In the genomic region with DNA sequence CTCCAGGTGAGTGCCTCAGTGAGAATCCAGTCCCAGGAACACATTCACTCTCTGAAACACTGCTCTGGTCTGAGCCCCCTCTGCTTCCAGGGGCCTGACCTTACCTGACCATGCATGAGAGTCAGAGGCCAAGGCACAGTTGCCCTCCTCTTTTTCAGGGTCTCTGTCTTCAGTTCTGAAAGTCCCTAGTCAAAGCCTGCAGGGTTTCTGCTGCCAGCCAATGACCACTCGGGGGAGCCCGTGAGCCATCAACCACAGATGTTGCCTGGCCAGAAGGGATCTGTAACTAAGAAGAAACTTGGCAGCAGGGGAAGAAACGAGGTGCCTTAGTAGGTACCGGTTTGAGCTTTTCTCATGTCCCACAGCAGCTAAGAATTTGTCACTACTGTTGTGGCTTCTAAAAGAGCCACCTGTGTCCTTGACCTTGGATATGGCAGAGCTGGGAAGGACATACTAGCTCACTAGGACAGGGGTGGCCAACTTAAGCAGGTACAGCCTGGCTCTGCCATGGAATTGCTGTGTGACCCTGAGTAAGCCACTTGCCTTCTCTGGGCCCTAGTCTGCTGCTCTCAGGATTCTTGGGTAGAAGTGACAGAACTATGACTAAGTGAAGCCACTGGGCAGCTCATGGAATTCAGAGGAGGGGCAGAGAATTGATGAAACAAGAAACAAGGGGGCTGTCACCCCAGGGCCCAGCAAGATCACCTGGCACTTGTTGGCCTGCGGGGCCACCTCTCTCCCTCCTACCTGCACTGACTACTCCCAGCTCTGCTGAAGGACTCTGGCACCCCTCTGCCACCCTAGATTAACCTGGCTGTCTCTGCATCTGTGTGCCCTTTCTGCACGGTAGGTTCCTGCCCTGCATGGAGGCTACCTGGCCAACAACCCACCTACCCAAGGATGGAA, we compare ENCODE assay signal across 8 cellular contexts.
A peak's percentile ranks its signal among the peaks of the same experiment; 100 is the strongest.
DNase-seq lines count a peak whose midpoint lies in the region; ATAC-seq and TF ChIP-seq lines count a peak whose summit lies in the region.

No MANE protein-coding gene starts in this region.

- in situ Hi-C loops in GM23248 (cut with MboI), result loop anchor here (5.0 kb wide), 1 partner anchor 385 kb away; no protein-coding TSS in a partner anchor

- ATAC-seq in GM19328 (IDR thresholded peaks at IDR 0.05; ENCODE audit: unreplicated experiment), result no peak

- H3K9me2 ChIP-seq in GM23248 (ENCODE audit: insufficient read depth), result no peaks in the 10 kb centered on the region

- H3K9me3 ChIP-seq in GM23248 (ENCODE audit: low read depth), result no peaks in the 10 kb centered on the region
- no peaks in the 10 kb centered on the region for H3K9me3 ChIP-seq in liver (ENCODE audit: control insufficient read depth in 4 of 4, low read length in 3 of 4)

- H3K9ac ChIP-seq in GM23248 (no peak overlapping the region), liver (ENCODE audit: low read depth in 1 of 2, low read length in 2 of 2) (no peak overlapping the region)

- peaks cover 7% of the 10 kb centered on the region; the same call in 1 of the 2 replicates for H3K4me1 ChIP-seq in GM23248 (ENCODE audit: insufficient read depth)
- H3K4me1 ChIP-seq in liver (ENCODE audit: control insufficient read depth in 4 of 4, insufficient read depth in 4 of 4, low read length in 3 of 4), result peaks cover 0 to 5% (median 0%) of the 10 kb centered on the region in 4 donors

- H3K4me3 ChIP-seq in GM23248 (no peak overlapping the region), coronary artery (no peak overlapping the region), liver (ENCODE audit: low read depth in 1 of 3, low read length in 3 of 3) (no peak overlapping the region)

- H2AFZ ChIP-seq in GM23248, result no peak overlapping the region

- no peak overlapping the region for H3K4me2 ChIP-seq in GM23248 (ENCODE audit: unreplicated experiment)

- H3K27ac ChIP-seq in GM23248 (no peak overlapping the region), coronary artery (no peak overlapping the region), liver (ENCODE audit: low read depth in 1 of 2, low read length in 2 of 2) (no peak overlapping the region)

- H3K36me3 ChIP-seq in GM23248 (ENCODE audit: low read depth), result no peaks in the 10 kb centered on the region
- H3K36me3 ChIP-seq in liver (ENCODE audit: control insufficient read depth in 4 of 4, insufficient read depth in 3 of 4, low read depth in 1 of 4, low read length in 3 of 4), result no peaks in the 10 kb centered on the region

- DNase-seq in COR-L47 (lab: John Stamatoyannopoulos, UW) (peak; percentile 46), GM23248 (peak; percentile 86), NCI-H2171 (lab: John Stamatoyannopoulos, UW) (peak; percentile 40), coronary artery (ENCODE audit: low spot score) (peak; percentile 87)
- peak; percentile 31 to 45 for DNase-seq in activated CD4-positive, alpha-beta T cell treated with anti-CD3 and anti-CD28 coated beads for 4 hours
- DNase-seq in stimulated activated CD4-positive, alpha-beta T cell treated with anti-CD3 and anti-CD28 coated beads, Interleukin-4, amount 100 ng/mL, for 48 hours (ENCODE audit: low read depth in 2 of 2), result peak; percentile 48 to 62

- H3K27me3 ChIP-seq in GM23248 (replicated peaks; ENCODE audit: insufficient read depth), result no peaks in the 10 kb centered on the region; the same call in none of the 2 replicates
- peaks cover 0 to 13% (median 5%) of the 10 kb centered on the region in 4 donors for H3K27me3 ChIP-seq in liver (ENCODE audit: control insufficient read depth in 4 of 4, insufficient read depth in 4 of 4, low read length in 3 of 4)

- H3K79me2 ChIP-seq in GM23248 (ENCODE audit: insufficient read depth), result no peaks in the 10 kb centered on the region

- peak; percentile 86 to 92 for TF ChIP-seq RAD21 in liver (IDR thresholded peaks at IDR 0.05)

- no peaks in the 10 kb centered on the region for H4K20me1 ChIP-seq in GM23248 (ENCODE audit: insufficient read depth)

- peak; percentile 67 for TF ChIP-seq CTCF in coronary artery (IDR thresholded peaks at IDR 0.05)
- peak; percentile 78 for TF ChIP-seq CTCF in liver (IDR thresholded peaks at IDR 0.05; ENCODE audit: low read depth, low read length, missing input control)

- no peaks in the 10 kb centered on the region for H3F3A ChIP-seq in GM23248 (ENCODE audit: insufficient read depth)

- WGBS in GM23248 (ENCODE audit: low coverage in 1 of 2, low lambda C conversion rate in 2 of 2, missing lambda C conversion rate in 2 of 2), 2 experiments, result 3 to 11% methylated on average over 6 of the region's 6 CpGs
- WGBS in liver, result 22% methylated on average over 6 of the region's 6 CpGs

TF ChIP-seq in liver, 16 proteins besides CTCF, POLR2A, EP300 and RAD21:
- TF ChIP-seq GABPA (IDR thresholded peaks at IDR 0.05 in 1 of 2, conservative IDR thresholded peaks at IDR 0.05 in 1 of 2) (no peak), SP1 (IDR thresholded peaks at IDR 0.05) (no peak), YY1 (IDR thresholded peaks at IDR 0.05) (no peak), NR2F2 (IDR thresholded peaks at IDR 0.05) (no peak), HNF4A (conservative IDR thresholded peaks at IDR 0.05) (no peak), FOXA2 (IDR thresholded peaks at IDR 0.05) (no peak), TAF1 (conservative IDR thresholded peaks at IDR 0.05) (no peak), FOXA1 (IDR thresholded peaks at IDR 0.05) (no peak), ZBTB33 (IDR thresholded peaks at IDR 0.05) (no peak), JUND (IDR thresholded peaks at IDR 0.05) (no peak), MAX (IDR thresholded peaks at IDR 0.05) (no peak), RXRA (IDR thresholded peaks at IDR 0.05) (no peak), REST (IDR thresholded peaks at IDR 0.05) (no peak), HNF4G (IDR thresholded peaks at IDR 0.05) (no peak), EGR1 (IDR thresholded peaks at IDR 0.05; ENCODE audit: low read depth in 2 of 2) (no peak)
- TF ChIP-seq, protein P1, sequence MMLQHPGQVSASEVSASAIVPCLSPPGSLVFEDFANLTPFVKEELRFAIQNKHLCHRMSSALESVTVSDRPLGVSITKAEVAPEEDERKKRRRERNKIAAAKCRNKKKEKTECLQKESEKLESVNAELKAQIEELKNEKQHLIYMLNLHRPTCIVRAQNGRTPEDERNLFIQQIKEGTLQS (IDR thresholded peaks at IDR 0.05), result no peak
